Comparison of ENCODE assay signal across 9 cellular contexts in the genomic region with DNA sequence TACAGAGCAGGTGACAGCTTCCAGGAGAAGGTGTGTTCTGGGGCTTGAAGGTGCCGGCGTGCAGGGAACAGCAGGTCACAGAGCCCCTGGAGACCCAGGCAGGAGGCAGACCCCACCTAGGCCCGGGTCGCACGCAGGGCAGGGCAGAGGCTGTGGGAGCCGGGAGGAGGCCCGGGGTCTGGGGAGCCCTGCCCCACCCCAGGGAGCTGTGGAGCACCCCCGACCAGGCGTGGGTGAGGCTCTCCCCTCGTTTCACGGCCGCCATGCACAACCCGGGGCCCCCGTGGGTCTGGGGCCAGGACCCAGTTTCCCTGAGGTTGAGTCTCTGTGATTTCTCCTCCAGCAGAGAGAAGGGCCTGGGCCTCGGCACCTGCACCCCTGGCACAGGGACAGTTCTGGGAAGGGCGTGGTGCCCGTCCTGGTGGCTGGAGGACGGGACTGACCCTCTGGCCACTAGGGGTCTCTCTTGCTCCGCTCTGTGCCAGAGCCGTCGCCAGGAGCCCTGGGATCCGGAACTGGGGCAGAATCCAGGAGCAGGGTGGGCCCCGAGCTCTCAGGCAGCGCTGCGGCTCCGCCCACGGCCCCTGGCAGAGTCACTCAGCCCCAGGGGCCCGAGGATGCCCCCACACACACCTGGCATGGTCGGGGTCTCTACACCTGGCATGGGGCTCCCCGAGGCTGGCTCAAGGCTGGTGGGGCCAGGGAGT.
DNase-seq lines count a peak whose midpoint lies in the region; ATAC-seq and TF ChIP-seq lines count a peak whose summit lies in the region.
"Had no signal": no experiment of that assay in that cellular context is flagged by ENCODE, and none has a peak within 500 bp of the region (broad histone marks: within the 10 kb centered on the region; RNA-seq: fewer than 3 reads in every experiment).

No MANE protein-coding gene starts in this region.

- peak; percentile 94 for TF ChIP-seq CTCF in fibroblast of villous mesenchyme (IDR thresholded peaks at IDR 0.05; ENCODE audit: insufficient read depth, low read depth, low read length)
- TF ChIP-seq CTCF in osteoblast (IDR thresholded peaks at IDR 0.05; ENCODE audit: extremely low read depth, low read depth, low read length) = peak; percentile 81
- peak; percentile 78 to 87 (median 82) for TF ChIP-seq CTCF in testis (IDR thresholded peaks at IDR 0.05)

- peak; percentile 91 for DNase-seq in DMS 273 (lab: John Stamatoyannopoulos, UW; ENCODE audit: unreplicated experiment)
- DNase-seq in Karpas-422 = peak; percentile 91
- peak; percentile 79 for DNase-seq in RKO (ENCODE audit: low spot score)
- peak; percentile 64 for DNase-seq in activated T-helper 1 cell treated with anti-CD3 and anti-CD28 coated beads, Interleukin-12 subunit alpha, Interleukin-12 subunit beta, Interleukin-2, Interleukin-4 antibody, amounts not matched to agents 30 ng/mL and 10 ng/mL and 1 ng/mL, durations not matched to agents 14 hours and 24 hours and 36 hours (ENCODE audit: low spot score)
- peak; percentile 72 for DNase-seq in fibroblast of villous mesenchyme (ENCODE audit: low read depth)
- peak; percentile 100 for DNase-seq in osteoblast (ENCODE audit: insufficient read length, low spot score, missing footprints)
- DNase-seq in testis = peak; percentile 80

- H3K27ac Mint-ChIP-seq in activated T-helper 1 cell treated with anti-CD3 and anti-CD28 coated beads, Interleukin-12 subunit alpha, Interleukin-12 subunit beta, Interleukin-2, Interleukin-4 antibody, amounts not matched to agents 30 ng/mL and 10 ng/mL and 1 ng/mL, durations not matched to agents 14 hours and 24 hours and 36 hours = no peak overlapping the region
- H3K27ac Mint-ChIP-seq: dendritic cell treated with granulocyte-macrophage colony-stimulating factor and Interleukin-4, amounts not matched to agents 40 ng/mL and 50 ng/mL, for 4 days had no signal

- no peak for TF ChIP-seq POLR2A in testis (IDR thresholded peaks at IDR 0.05)

- no peaks in the 10 kb centered on the region for H4K20me1 ChIP-seq in Karpas-422 (ENCODE audit: insufficient read depth, low read depth, low read length)
- H4K20me1 ChIP-seq in osteoblast (ENCODE audit: insufficient read depth, low read length) = peaks cover 3% of the 10 kb centered on the region

- no peaks in the 10 kb centered on the region for H3K9me2 ChIP-seq in Karpas-422 (replicated peaks; ENCODE audit: insufficient read depth, low read length)

- H3K79me2 ChIP-seq in Karpas-422 (ENCODE audit: low read length) = no peaks in the 10 kb centered on the region
- no peaks in the 10 kb centered on the region for H3K79me2 ChIP-seq in osteoblast (ENCODE audit: insufficient read depth, low read length)

- no peaks in the 10 kb centered on the region for H3K27me3 ChIP-seq in Karpas-422 (ENCODE audit: low read length)
- H3K27me3 ChIP-seq in osteoblast (ENCODE audit: insufficient read depth, low read length) = peaks cover 12% of the 10 kb centered on the region
- H3K27me3 ChIP-seq in testis = no peaks in the 10 kb centered on the region

- H2AFZ ChIP-seq in Karpas-422 (ENCODE audit: low read length) (no peak overlapping the region), osteoblast (ENCODE audit: low read length) (no peak overlapping the region)

- 24 to 37% methylated on average over 4 to 29 of the region's 30 CpGs for WGBS in testis, 2 donors

- H3K9ac ChIP-seq in Karpas-422 (ENCODE audit: low read length) = no peak overlapping the region

- no peak overlapping the region for H3K4me2 ChIP-seq in Karpas-422 (ENCODE audit: low read depth, low read length, poor library complexity, severe bottlenecking)
- H3K4me2 ChIP-seq in osteoblast (ENCODE audit: insufficient read depth, low read length) = no peak overlapping the region

- H3K27me3 Mint-ChIP-seq in activated T-helper 1 cell treated with anti-CD3 and anti-CD28 coated beads, Interleukin-12 subunit alpha, Interleukin-12 subunit beta, Interleukin-2, Interleukin-4 antibody, amounts not matched to agents 30 ng/mL and 10 ng/mL and 1 ng/mL, durations not matched to agents 14 hours and 24 hours and 36 hours (ENCODE audit: insufficient read depth) = peaks cover 2% of the 10 kb centered on the region

- no peak overlapping the region for H3K4me3 ChIP-seq in Karpas-422 (ENCODE audit: low read length)
- no peak overlapping the region for H3K4me3 ChIP-seq in fibroblast of villous mesenchyme (ENCODE audit: low read depth, low read length)
- H3K4me3 ChIP-seq in osteoblast (ENCODE audit: insufficient read depth, low read length) = no peak overlapping the region
- no peak overlapping the region for H3K4me3 ChIP-seq in testis

- H3K36me3 Mint-ChIP-seq in activated T-helper 1 cell treated with anti-CD3 and anti-CD28 coated beads, Interleukin-12 subunit alpha, Interleukin-12 subunit beta, Interleukin-2, Interleukin-4 antibody, amounts not matched to agents 30 ng/mL and 10 ng/mL and 1 ng/mL, durations not matched to agents 14 hours and 24 hours and 36 hours (ENCODE audit: low read depth) = no peaks in the 10 kb centered on the region

- H3K36me3 ChIP-seq in Karpas-422 (ENCODE audit: insufficient read depth, low read length) = no peaks in the 10 kb centered on the region
- H3K36me3 ChIP-seq in osteoblast (ENCODE audit: insufficient read depth, low read length) = no peaks in the 10 kb centered on the region
- no peaks in the 10 kb centered on the region for H3K36me3 ChIP-seq in testis (ENCODE audit: low read depth, missing control alignments)

- H3K9me3 Mint-ChIP-seq in activated T-helper 1 cell treated with anti-CD3 and anti-CD28 coated beads, Interleukin-12 subunit alpha, Interleukin-12 subunit beta, Interleukin-2, Interleukin-4 antibody, amounts not matched to agents 30 ng/mL and 10 ng/mL and 1 ng/mL, durations not matched to agents 14 hours and 24 hours and 36 hours = no peaks in the 10 kb centered on the region
- H3K9me3 Mint-ChIP-seq: dendritic cell treated with granulocyte-macrophage colony-stimulating factor and Interleukin-4, amounts not matched to agents 40 ng/mL and 50 ng/mL, for 4 days had no signal

- intact Hi-C loops in activated T-helper 1 cell treated with anti-CD3 and anti-CD28 coated beads, Interleukin-12 subunit alpha, Interleukin-12 subunit beta, Interleukin-2, Interleukin-4 antibody, amounts not matched to agents 30 ng/mL and 10 ng/mL and 1 ng/mL, durations not matched to agents 14 hours and 24 hours and 36 hours (cut with micrococcal nuclease) = loop anchor here (1.0 kb wide), 3 partner anchors 109 to 260 kb away; no protein-coding TSS in a partner anchor
- intact Hi-C loops in testis (cut with DNase I; ENCODE audit: low total_unique reads) = loop anchor here (10.0 kb wide), 3 partner anchors 110 to 260 kb away; no protein-coding TSS in a partner anchor

- peak; percentile 92 for ATAC-seq in GM21515 (IDR thresholded peaks at IDR 0.05; ENCODE audit: unreplicated experiment)

- H3K4me3 Mint-ChIP-seq in activated T-helper 1 cell treated with anti-CD3 and anti-CD28 coated beads, Interleukin-12 subunit alpha, Interleukin-12 subunit beta, Interleukin-2, Interleukin-4 antibody, amounts not matched to agents 30 ng/mL and 10 ng/mL and 1 ng/mL, durations not matched to agents 14 hours and 24 hours and 36 hours = no peak overlapping the region
- H3K4me3 Mint-ChIP-seq: dendritic cell treated with granulocyte-macrophage colony-stimulating factor and Interleukin-4, amounts not matched to agents 40 ng/mL and 50 ng/mL, for 4 days had no signal

- H3K27ac ChIP-seq in Karpas-422 (ENCODE audit: low read length) (no peak overlapping the region), osteoblast (ENCODE audit: low read depth, low read length) (no peak overlapping the region), testis (no peak overlapping the region)

- H3K9me3 ChIP-seq in Karpas-422 (ENCODE audit: low read length) (no peaks in the 10 kb centered on the region), osteoblast (ENCODE audit: low read depth, low read length) (no peaks in the 10 kb centered on the region), testis (no peaks in the 10 kb centered on the region)

- H3K4me1 ChIP-seq in Karpas-422 (ENCODE audit: low read length) (no peaks in the 10 kb centered on the region), osteoblast (ENCODE audit: insufficient read depth, low read length) (no peaks in the 10 kb centered on the region), testis (peaks cover 5% of the 10 kb centered on the region)

- H3K4me1 Mint-ChIP-seq in activated T-helper 1 cell treated with anti-CD3 and anti-CD28 coated beads, Interleukin-12 subunit alpha, Interleukin-12 subunit beta, Interleukin-2, Interleukin-4 antibody, amounts not matched to agents 30 ng/mL and 10 ng/mL and 1 ng/mL, durations not matched to agents 14 hours and 24 hours and 36 hours (ENCODE audit: low read depth) = no peaks in the 10 kb centered on the region
